In the genomic region with DNA sequence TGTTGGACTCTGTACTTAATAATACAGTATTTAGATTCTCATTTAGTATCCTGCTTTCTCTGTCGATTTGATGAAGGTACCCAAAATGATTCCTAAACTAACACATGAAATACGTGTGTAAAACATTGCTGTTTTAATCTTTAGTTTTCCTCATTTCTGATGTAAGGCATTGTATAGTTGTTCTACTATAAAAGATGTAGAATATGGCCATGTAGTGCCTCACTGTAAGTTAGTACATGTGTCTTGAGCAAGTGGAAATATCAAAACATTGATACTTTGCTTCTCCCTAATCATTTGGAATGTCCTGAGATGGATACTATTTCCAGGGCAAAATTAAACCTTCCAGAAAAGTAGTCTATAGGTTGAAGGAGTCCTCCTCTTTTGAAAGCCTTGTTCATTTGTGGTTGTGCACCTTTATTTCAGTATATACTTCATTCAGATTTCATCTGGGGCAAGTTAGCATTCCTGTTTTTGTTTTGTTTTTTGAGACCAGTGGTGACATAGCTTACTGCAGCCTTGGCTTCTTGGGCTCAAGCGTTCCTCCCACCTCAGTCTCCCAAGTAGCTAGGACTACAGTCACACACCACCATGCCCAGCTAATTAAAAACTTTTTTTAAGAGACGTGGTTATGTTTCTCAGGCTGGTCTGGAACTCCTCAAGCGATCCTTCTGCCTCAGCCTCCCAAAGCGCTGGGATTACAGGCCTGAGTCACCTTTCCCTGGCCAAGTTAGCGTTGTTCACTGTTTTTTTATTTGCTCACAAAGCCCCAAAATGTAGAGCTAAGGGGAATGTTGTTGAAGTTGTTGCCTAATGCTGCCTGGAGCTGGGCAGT, we compare ENCODE assay signal across 11 cellular contexts. TPM values are rescaled to one million over a fixed set of nuclear protein-coding genes. Genes with fewer than 3 reads are reported as not detected.
DNase-seq lines count a peak whose midpoint lies in the region; ATAC-seq, FAIRE-seq and TF ChIP-seq lines count a peak whose summit lies in the region.
"Had no signal": no experiment of that assay in that cellular context is flagged by ENCODE, and none has a peak within 500 bp of the region (broad histone marks: within the 10 kb centered on the region; RNA-seq: fewer than 3 reads in every experiment).

No MANE protein-coding gene starts in this region.

- H3K9me3 ChIP-seq in H9 (ENCODE audit: control insufficient read depth, low read depth, low read length) (no peaks in the 10 kb centered on the region), astrocyte (ENCODE audit: insufficient read depth, low read depth, low read length) (no peaks in the 10 kb centered on the region), mesodermal cell (ENCODE audit: control insufficient read depth, low read length) (no peaks in the 10 kb centered on the region)
- H3K9me3 ChIP-seq: prostate gland had no signal

- no peaks in the 10 kb centered on the region for H3K27me3 ChIP-seq in H9 (ENCODE audit: insufficient read depth, low read length)
- H3K27me3 ChIP-seq in astrocyte (ENCODE audit: insufficient read depth, low read length), result no peaks in the 10 kb centered on the region

- H3K27ac ChIP-seq in H9 (ENCODE audit: insufficient read length, low read depth, low read length) (no peak overlapping the region), astrocyte (ENCODE audit: low read depth, low read length) (no peak overlapping the region), mesodermal cell (ENCODE audit: low read depth, low read length, severe bottlenecking) (peak overlapping the region; percentile 32)
- H3K27ac ChIP-seq: prostate gland had no signal

- H2BK120ac ChIP-seq in H9 (ENCODE audit: low read depth, low read length, poor library complexity, severe bottlenecking), result no peak overlapping the region

- H3K9me3 Mint-ChIP-seq in H9 (no peaks in the 10 kb centered on the region), astrocyte (ENCODE audit: unreplicated experiment) (no peaks in the 10 kb centered on the region)

- ATAC-seq in HG03442 (IDR thresholded peaks at IDR 0.05; ENCODE audit: unreplicated experiment), result no peak

- H4K8ac ChIP-seq in H9 (replicated peaks; ENCODE audit: insufficient read length, low read depth, low read length), result no peak overlapping the region

- H3K27me3 Mint-ChIP-seq in H9 (ENCODE audit: low read depth) (peaks cover 2% of the 10 kb centered on the region), astrocyte (ENCODE audit: low read depth, unreplicated experiment) (no peaks in the 10 kb centered on the region)

- no peak overlapping the region for H2BK12ac ChIP-seq in H9 (ENCODE audit: insufficient read length, low read depth, low read length)

- peaks cover 26 to 30% of the 10 kb centered on the region in 2 experiments for H3K4me1 Mint-ChIP-seq in H9
- H3K4me1 Mint-ChIP-seq in astrocyte (ENCODE audit: low read depth, unreplicated experiment), result peaks cover 54% of the 10 kb centered on the region

- H2BK15ac ChIP-seq in H9 (ENCODE audit: low read depth, low read length), result no peak overlapping the region

- H2BK20ac ChIP-seq in H9 (ENCODE audit: low read depth, low read length, poor library complexity, severe bottlenecking), result no peak overlapping the region

- no peak overlapping the region for H3T11ph ChIP-seq in H9 (ENCODE audit: low read length)

- no peaks in the 10 kb centered on the region for H4K20me1 ChIP-seq in H9 (ENCODE audit: control insufficient read depth, insufficient read depth, insufficient read length)
- H4K20me1 ChIP-seq in astrocyte (ENCODE audit: insufficient read depth, low read length), result peaks cover 99% of the 10 kb centered on the region

- no peaks in the 10 kb centered on the region for H3K23me2 ChIP-seq in H9 (ENCODE audit: insufficient read length, low read depth, low read length, poor library complexity, severe bottlenecking)

- no peak overlapping the region for H3K18ac ChIP-seq in H9 (ENCODE audit: insufficient read length, low read depth, low read length)

- H2AFZ ChIP-seq in H9 (ENCODE audit: low read length), result no peak overlapping the region
- no peak overlapping the region for H2AFZ ChIP-seq in astrocyte (ENCODE audit: low read depth, low read length)

- FAIRE-seq in astrocyte (lab: Jason Lieb, UNC), result no peak

- H3K4ac ChIP-seq in H9 (ENCODE audit: low read depth, low read length), result no peak overlapping the region

- H4K5ac ChIP-seq in H9 (ENCODE audit: insufficient read length, low read depth, low read length), result no peak overlapping the region

- H3K4me1 ChIP-seq in H9 (ENCODE audit: insufficient read depth, low read length) (no peaks in the 10 kb centered on the region), astrocyte (ENCODE audit: insufficient read depth, low read length) (peaks cover 4% of the 10 kb centered on the region), mesodermal cell (ENCODE audit: control insufficient read depth, insufficient read depth, low read length, poor library complexity, severe bottlenecking) (peaks cover 5% of the 10 kb centered on the region)

- H3K79me1 ChIP-seq in H9 (ENCODE audit: insufficient read depth, low read depth, low read length, poor library complexity, severe bottlenecking), result no peaks in the 10 kb centered on the region

- H3K4me3 Mint-ChIP-seq in H9 (peak overlapping the region in 1 of 2 experiments; percentile 20; a peak in 1 of 5 replicates), astrocyte (ENCODE audit: unreplicated experiment) (peak overlapping the region; percentile 73)

- H4K91ac ChIP-seq in H9 (ENCODE audit: insufficient read length, low read depth, low read length), result no peak overlapping the region

- no peak overlapping the region for H3K23ac ChIP-seq in H9 (ENCODE audit: insufficient read length, low read depth, low read length)

- H3K27ac Mint-ChIP-seq in H9, result peak overlapping the region in 2 of 3 experiments; percentile 89 to 91; a peak in 4 of 7 replicates
- H3K27ac Mint-ChIP-seq in astrocyte (ENCODE audit: unreplicated experiment), result peak overlapping the region; percentile 42

- H3K36me3 ChIP-seq in astrocyte (ENCODE audit: insufficient read depth, low read length) (peaks cover 80% of the 10 kb centered on the region), mesodermal cell (ENCODE audit: control insufficient read depth, insufficient read depth, low read length) (peaks cover 99% of the 10 kb centered on the region)

- H3K36me3 Mint-ChIP-seq in H9 (ENCODE audit: insufficient read depth in 1 of 3, low read depth in 3 of 3) (peaks cover 72 to 93% (median 93%) of the 10 kb centered on the region in 3 experiments), astrocyte (ENCODE audit: low read depth, unreplicated experiment) (peaks cover 38% of the 10 kb centered on the region)

- WGBS in H9 (ENCODE audit: extremely low coverage, insufficient read length, low lambda C conversion rate), result no CpG with 5 or more reads among the region's 7 CpGs
- 97 to 100% methylated on average over 3 to 5 of the region's 7 CpGs for WGBS in mesodermal cell (ENCODE audit: insufficient coverage in 2 of 2), 2 experiments

- no peak overlapping the region for H3K4me3 ChIP-seq in AG10803 (ENCODE audit: low read length)
- H3K4me3 ChIP-seq in astrocyte (ENCODE audit: insufficient read depth, low read depth, low read length), result no peak overlapping the region
- no peak overlapping the region for H3K4me3 ChIP-seq in mesodermal cell (ENCODE audit: extremely low read depth, insufficient read depth, low read length, poor library complexity, severe bottlenecking)
- H3K4me3 ChIP-seq: prostate gland had no signal

- no peak overlapping the region for H2AK5ac ChIP-seq in H9 (ENCODE audit: insufficient read length, low read length)

- H3K79me2 ChIP-seq in H9 (ENCODE audit: insufficient read depth, low read length), result peaks cover 9% of the 10 kb centered on the region; the same call in 1 of the 2 replicates
- H3K79me2 ChIP-seq in astrocyte (ENCODE audit: insufficient read depth, low read length), result peaks cover 76% of the 10 kb centered on the region

- DNase-seq in AG10803 (ENCODE audit: low read depth), result no peak
- DNase-seq in H9, result no peak
- DNase-seq in astrocyte (ENCODE audit: low read depth), result no peak
- DNase-seq in nucleus accumbens (lab: John Stamatoyannopoulos, UW), result no peak
- DNase-seq in central memory CD4-positive, alpha-beta T cell, result no peak
- no peak for DNase-seq in NCI-H1436 (lab: John Stamatoyannopoulos, UW)
- DNase-seq: cerebellar nuclear complex, NCI-H446 treated with DMSO at 0.1 percent for 48 hours had no signal

- TF ChIP-seq CTCF in AG10803 (conservative IDR thresholded peaks at IDR 0.05; ENCODE audit: low read length) (peak; percentile 23), H9 (conservative IDR thresholded peaks at IDR 0.05) (peak; percentile 33; the same call in 1 of the 3 replicates), astrocyte (IDR thresholded peaks at IDR 0.05; ENCODE audit: insufficient read depth, low read depth, low read length) (no peak)

- H3K4me2 ChIP-seq in H9 (ENCODE audit: insufficient read depth, insufficient read length, low read length), result no peak overlapping the region
- no peak overlapping the region for H3K4me2 ChIP-seq in astrocyte (ENCODE audit: low read length)

- H3K56ac ChIP-seq in H9 (ENCODE audit: insufficient read length, low read depth, low read length), result no peak overlapping the region

- no peak overlapping the region for H3K14ac ChIP-seq in H9 (ENCODE audit: insufficient read depth, low read length)

- H3K9ac ChIP-seq in H9 (ENCODE audit: extremely low read depth, insufficient read length, low read length) (no peak overlapping the region), astrocyte (ENCODE audit: low read length) (no peak overlapping the region)

- no peak overlapping the region for H2BK5ac ChIP-seq in H9 (ENCODE audit: insufficient read length, low read length)

RNA-seq across cellular contexts. Expression of gene SRSF3, which starts 11.6 kb away (rescaled TPM):
- total RNA-seq in H9 (2021) (954 and 960 TPM in 2 replicates), astrocyte (237 and 260 TPM in 2 replicates)
- 311 TPM for polyA plus RNA-seq in mesodermal cell (2013, experiment 1 of 2)
- polyA plus RNA-seq in mesodermal cell (2013, experiment 2 of 2), result 329 TPM

RNA-seq across cellular contexts. Expression of gene STK38, which starts 58.5 kb away (rescaled TPM):
- total RNA-seq in H9 (2021), result 17.5 TPM in 2 replicates
- total RNA-seq in astrocyte, result 53.9 and 54.1 TPM in 2 replicates
- polyA plus RNA-seq in mesodermal cell (2013, experiment 1 of 2), result 26.3 TPM
- 26.2 TPM for polyA plus RNA-seq in mesodermal cell (2013, experiment 2 of 2)
